ENCODE assay signal across 22 cellular contexts in the genomic region with DNA sequence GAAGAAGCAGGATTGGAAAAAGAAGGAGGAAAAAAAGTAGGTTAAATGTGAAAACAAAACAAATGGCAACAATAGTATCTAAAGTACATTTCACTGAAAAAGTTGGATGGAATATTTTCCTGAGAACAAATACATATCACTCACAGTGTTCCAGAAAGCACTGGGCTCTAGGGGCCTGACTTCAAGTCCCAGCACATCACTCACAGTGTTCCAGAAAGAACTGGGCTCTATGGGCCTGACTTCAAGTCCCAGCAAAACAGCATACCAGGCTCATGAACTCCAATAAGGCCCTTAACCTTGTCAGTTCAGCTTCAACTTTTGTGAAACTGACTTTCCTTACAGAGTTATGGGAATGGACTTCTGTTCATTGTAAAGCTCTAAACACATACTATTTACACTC. TPM values are rescaled to one million over a fixed set of nuclear protein-coding genes. Genes with fewer than 3 reads are reported as not detected.
DNase-seq lines count a peak whose midpoint lies in the region; ATAC-seq and TF ChIP-seq lines count a peak whose summit lies in the region.
"Had no signal": no experiment of that assay in that cellular context is flagged by ENCODE, and none has a peak within 500 bp of the region (broad histone marks: within the 10 kb centered on the region; RNA-seq: fewer than 3 reads in every experiment).

No MANE protein-coding gene starts in this region.

- no peak overlapping the region for H3K4me3 ChIP-seq in neural progenitor cell
- no peak overlapping the region for H3K4me3 ChIP-seq in testis
- no peak overlapping the region for H3K4me3 ChIP-seq in effector memory CD4-positive, alpha-beta T cell (ENCODE audit: insufficient read depth, low read depth, low read length, poor library complexity, severe bottlenecking)
- H3K4me3 ChIP-seq: GM23338, HAP-1, Peyer's patch, SJSA1 had no signal

- H3K27me3 Mint-ChIP-seq in WTC11 (ENCODE audit: low read depth), result no peaks in the 10 kb centered on the region
- H3K27me3 Mint-ChIP-seq in neural progenitor cell (ENCODE audit: insufficient read depth, low read depth), result no peaks in the 10 kb centered on the region
- H3K27me3 Mint-ChIP-seq in stimulated activated naive CD8-positive, alpha-beta T cell treated with anti-CD3 and anti-CD28 coated beads, Interleukin-15, amount 100 ng/mL, for 72 hours, result peaks cover 10% of the 10 kb centered on the region
- peaks cover 0 to 20% (median 0%) of the 10 kb centered on the region in 5 donors for H3K27me3 Mint-ChIP-seq in naive thymus-derived CD8-positive, alpha-beta T cell

- no peak for TF ChIP-seq POLR2A in testis (IDR thresholded peaks at IDR 0.05)

- DNase-seq in WTC11 (ENCODE audit: low spot score), result no peak
- no peak for DNase-seq in Right ventricle myocardium superior
- DNase-seq in neural progenitor cell (ENCODE audit: low spot score), result no peak
- peak; percentile 65 for DNase-seq in testis
- no peak for DNase-seq in stimulated activated naive CD8-positive, alpha-beta T cell treated with anti-CD3 and anti-CD28 coated beads, Interleukin-15, amount 100 ng/mL, for 72 hours
- DNase-seq in naive thymus-derived CD8-positive, alpha-beta T cell, result no peak
- no peak for DNase-seq in effector memory CD4-positive, alpha-beta T cell
- DNase-seq: AML-193; C1 segment of cervical spinal cord; Calu3; CD8-positive, alpha-beta memory T cell; DMS153; NCI-H1105 treated with DMSO at 0.1 percent for 48 hours; NCI-H1694; NCI-H2081 treated with DMSO at 0.1 percent for 48 hours; NCI-H2171 treated with DMSO at 0.1 percent for 48 hours; NCI-H526; Peyer's patch had no signal

- H3F3A ChIP-seq in neural progenitor cell (ENCODE audit: low read depth), result peaks cover 25% of the 10 kb centered on the region

- H3K36me3 Mint-ChIP-seq in WTC11, result no peaks in the 10 kb centered on the region
- H3K36me3 Mint-ChIP-seq in neural progenitor cell, result no peaks in the 10 kb centered on the region
- no peaks in the 10 kb centered on the region for H3K36me3 Mint-ChIP-seq in naive thymus-derived CD8-positive, alpha-beta T cell
- H3K36me3 Mint-ChIP-seq: CD8-positive, alpha-beta memory T cell had no signal

- CTCF ChIA-PET in WTC11 (lab: Charles Lee), result interaction anchor here (0.6 kb wide), 1 partner anchor 15 kb away, joined by 3 read pairs; no protein-coding TSS in a partner anchor

- intact Hi-C loops in Right ventricle myocardium superior (cut with DNase I) (no loop called here), testis (cut with DNase I; ENCODE audit: low total_unique reads) (no loop called here)

- H3K9me3 ChIP-seq in neural progenitor cell (ENCODE audit: low read depth), result no peaks in the 10 kb centered on the region
- H3K9me3 ChIP-seq in testis, result no peaks in the 10 kb centered on the region
- H3K9me3 ChIP-seq in effector memory CD4-positive, alpha-beta T cell (ENCODE audit: control insufficient read depth, low read length), result no peaks in the 10 kb centered on the region
- H3K9me3 ChIP-seq: HAP-1, Peyer's patch, SJSA1 had no signal

- H3K27ac ChIP-seq in neural progenitor cell, result peak overlapping the region; percentile 16
- H3K27ac ChIP-seq in testis, result peak overlapping the region; percentile 20 to 50
- no peak overlapping the region for H3K27ac ChIP-seq in effector memory CD4-positive, alpha-beta T cell (ENCODE audit: insufficient read depth, low read length, poor library complexity, severe bottlenecking)
- H3K27ac ChIP-seq: KMS-11, Peyer's patch, SJSA1 had no signal

- POLR2A ChIA-PET in WTC11 (lab: Charles Lee), result no interaction called here
- POLR2A ChIA-PET in naive thymus-derived CD8-positive, alpha-beta T cell (lab: Charles Lee), result no interaction called here

- ATAC-seq in WTC11, result no peak
- ATAC-seq in Right ventricle myocardium superior (ENCODE audit: poor library complexity), result peak; percentile 74
- no peak for ATAC-seq in stimulated activated naive CD8-positive, alpha-beta T cell treated with anti-CD3 and anti-CD28 coated beads, Interleukin-15, amount 100 ng/mL, for 72 hours
- no peak for ATAC-seq in naive thymus-derived CD8-positive, alpha-beta T cell
- ATAC-seq: GM23338 had no signal

- no peak overlapping the region for H2AFZ ChIP-seq in neural progenitor cell (replicated peaks)
- H2AFZ ChIP-seq: GM23338 had no signal

- H3K4me1 Mint-ChIP-seq in WTC11 (peaks cover 6% of the 10 kb centered on the region), neural progenitor cell (no peaks in the 10 kb centered on the region)
- no peaks in the 10 kb centered on the region for H3K4me1 Mint-ChIP-seq in stimulated activated naive CD8-positive, alpha-beta T cell treated with anti-CD3 and anti-CD28 coated beads, Interleukin-15, amount 100 ng/mL, for 72 hours
- no peaks in the 10 kb centered on the region for H3K4me1 Mint-ChIP-seq in naive thymus-derived CD8-positive, alpha-beta T cell
- H3K4me1 Mint-ChIP-seq: CD8-positive, alpha-beta memory T cell had no signal

- H3K79me2 ChIP-seq in neural progenitor cell (ENCODE audit: low read depth), result peaks cover 100% of the 10 kb centered on the region

- peaks cover 87% of the 10 kb centered on the region for H4K20me1 ChIP-seq in neural progenitor cell (ENCODE audit: low read depth)

- H3K4me1 ChIP-seq in neural progenitor cell (peaks cover 40% of the 10 kb centered on the region), testis (peaks cover 14% of the 10 kb centered on the region)
- no peaks in the 10 kb centered on the region for H3K4me1 ChIP-seq in effector memory CD4-positive, alpha-beta T cell (ENCODE audit: control insufficient read depth, insufficient read depth, low read length, poor library complexity, severe bottlenecking)
- H3K4me1 ChIP-seq: HAP-1, Peyer's patch, SJSA1 had no signal

- H3K27me3 ChIP-seq in neural progenitor cell, result no peaks in the 10 kb centered on the region
- H3K27me3 ChIP-seq in testis, result no peaks in the 10 kb centered on the region
- H3K27me3 ChIP-seq in effector memory CD4-positive, alpha-beta T cell (replicated peaks; ENCODE audit: control insufficient read depth, insufficient read depth, low read length, poor library complexity, severe bottlenecking), result no peaks in the 10 kb centered on the region
- H3K27me3 ChIP-seq: Peyer's patch, SJSA1 had no signal

- peaks cover 22% of the 10 kb centered on the region for H3K36me3 ChIP-seq in neural progenitor cell
- no peaks in the 10 kb centered on the region for H3K36me3 ChIP-seq in testis (ENCODE audit: low read depth, missing control alignments)
- H3K36me3 ChIP-seq in effector memory CD4-positive, alpha-beta T cell (ENCODE audit: control insufficient read depth, insufficient read depth, low read length), result no peaks in the 10 kb centered on the region
- H3K36me3 ChIP-seq: SJSA1 had no signal

- H3K27ac Mint-ChIP-seq in WTC11 (peak overlapping the region; percentile 13; the same call in 1 of the 2 replicates), neural progenitor cell (no peak overlapping the region)
- no peak overlapping the region for H3K27ac Mint-ChIP-seq in stimulated activated naive CD8-positive, alpha-beta T cell treated with anti-CD3 and anti-CD28 coated beads, Interleukin-15, amount 100 ng/mL, for 72 hours
- no peak overlapping the region for H3K27ac Mint-ChIP-seq in naive thymus-derived CD8-positive, alpha-beta T cell
- H3K27ac Mint-ChIP-seq: CD8-positive, alpha-beta memory T cell; GM23338 had no signal

- H3K9ac ChIP-seq in neural progenitor cell, result no peak overlapping the region
- H3K9ac ChIP-seq: KMS-11 had no signal

- TF ChIP-seq CTCF in WTC11 (IDR thresholded peaks at IDR 0.05) (no peak), neural progenitor cell (IDR thresholded peaks at IDR 0.05) (no peak), testis (IDR thresholded peaks at IDR 0.05) (no peak)

- H3K4me3 Mint-ChIP-seq in WTC11, result no peak overlapping the region
- H3K4me3 Mint-ChIP-seq in neural progenitor cell, result no peak overlapping the region
- no peak overlapping the region for H3K4me3 Mint-ChIP-seq in stimulated activated naive CD8-positive, alpha-beta T cell treated with anti-CD3 and anti-CD28 coated beads, Interleukin-15, amount 100 ng/mL, for 72 hours
- no peak overlapping the region for H3K4me3 Mint-ChIP-seq in naive thymus-derived CD8-positive, alpha-beta T cell
- H3K4me3 Mint-ChIP-seq: CD8-positive, alpha-beta memory T cell; GM23338 had no signal

- H3K9me3 Mint-ChIP-seq in WTC11 (no peaks in the 10 kb centered on the region), neural progenitor cell (no peaks in the 10 kb centered on the region)
- no peaks in the 10 kb centered on the region for H3K9me3 Mint-ChIP-seq in stimulated activated naive CD8-positive, alpha-beta T cell treated with anti-CD3 and anti-CD28 coated beads, Interleukin-15, amount 100 ng/mL, for 72 hours
- no peaks in the 10 kb centered on the region for H3K9me3 Mint-ChIP-seq in naive thymus-derived CD8-positive, alpha-beta T cell
- H3K9me3 Mint-ChIP-seq: CD8-positive, alpha-beta memory T cell; GM23338 had no signal

- H3K4me2 ChIP-seq in neural progenitor cell, result no peak overlapping the region
- H3K4me2 ChIP-seq: GM23338, KMS-11 had no signal

TF ChIP-seq in WTC11, 78 proteins besides CTCF, POLR2A, EP300 and RAD21 (continues in another document):
- no peak for TF ChIP-seq CREB1 (CRISPR knock-in tag; IDR thresholded peaks at IDR 0.05)
- no peak for TF ChIP-seq TEAD4 (CRISPR knock-in tag; IDR thresholded peaks at IDR 0.05)
- no peak for TF ChIP-seq ZNF219 (CRISPR knock-in tag; IDR thresholded peaks at IDR 0.05; ENCODE audit: borderline replicate concordance)
- no peak for TF ChIP-seq ZNF232 (CRISPR knock-in tag; IDR thresholded peaks at IDR 0.05)
- no peak for TF ChIP-seq NR2C2 (CRISPR knock-in tag; IDR thresholded peaks at IDR 0.05)
- TF ChIP-seq, protein P1, sequence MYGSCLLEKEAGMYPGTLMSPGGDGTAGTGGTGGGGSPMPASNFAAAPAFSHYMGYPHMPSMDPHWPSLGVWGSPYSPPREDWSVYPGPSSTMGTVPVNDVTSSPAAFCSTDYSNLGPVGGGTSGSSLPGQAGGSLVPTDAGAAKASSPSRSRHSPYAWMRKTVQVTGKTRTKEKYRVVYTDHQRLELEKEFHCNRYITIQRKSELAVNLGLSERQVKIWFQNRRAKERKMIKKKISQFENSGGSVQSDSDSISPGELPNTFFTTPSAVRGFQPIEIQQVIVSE (CRISPR knock-in tag; IDR thresholded peaks at IDR 0.05; ENCODE audit: borderline replicate concordance), result no peak

RNA-seq across cellular contexts. Expression of a gene that starts 46.0 kb away (rescaled TPM):
- total RNA-seq in WTC11 (2021) (18.9 to 23.7 TPM (median 22.8 TPM) in 3 replicates), Right ventricle myocardium superior (3.6 TPM), neural progenitor cell (ENCODE audit: low replicate concordance) (15.6 and 30.6 TPM in 2 replicates), testis (10 to 100 TPM; 24.2 to 40.9 TPM)
- polyA plus RNA-seq in testis (ENCODE audit: insufficient read depth, low read depth, low replicate concordance), result 15.2 TPM
- 1 to 10 TPM; 4.2 to 4.7 TPM for total RNA-seq in naive thymus-derived CD8-positive, alpha-beta T cell
- 1 to 10 TPM; 1.8 to 2.4 (median 2.3) TPM for polyA plus RNA-seq in naive thymus-derived CD8-positive, alpha-beta T cell
